ENCODE assay signal across 1 cellular context in the genomic region with DNA sequence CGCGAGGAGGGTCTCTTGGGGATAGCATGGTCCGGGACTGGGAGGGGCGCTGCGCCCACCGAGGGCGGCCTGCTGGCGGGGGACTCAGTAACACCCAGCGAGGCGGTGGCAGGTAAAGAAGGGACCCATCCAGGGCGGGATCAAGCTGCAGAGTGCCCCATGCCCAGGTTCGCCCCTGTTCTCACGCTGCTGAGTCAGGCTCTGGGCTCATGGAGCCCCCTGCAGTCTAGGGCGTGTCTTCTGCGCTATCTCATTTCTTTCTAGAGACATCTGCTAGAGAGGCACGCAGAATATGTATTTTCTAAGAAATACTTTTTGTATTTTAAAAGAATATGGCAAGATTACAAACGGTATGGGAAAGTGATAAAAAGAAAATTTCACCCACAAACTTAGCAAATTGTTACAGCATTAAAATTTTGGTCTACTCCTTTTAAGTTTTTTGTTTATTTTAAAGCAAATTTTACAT.
TF ChIP-seq lines count a peak whose summit lies in the region.

No MANE protein-coding gene starts in this region.

TF ChIP-seq in K562, 482 proteins besides CTCF, POLR2A, EP300 and RAD21 (continued from another document):
- no peak for TF ChIP-seq BCLAF1 (IDR thresholded peaks at IDR 0.05; ENCODE audit: borderline replicate concordance in 1 of 2, control insufficient read depth in 1 of 2, low read depth in 2 of 2, low read length in 1 of 2)
- TF ChIP-seq ZBTB7A (IDR thresholded peaks at IDR 0.05; ENCODE audit: borderline replicate concordance, control insufficient read depth, low read depth, low read length) = peak; percentile 45; the same call in 1 of the 2 replicates
- no peak for TF ChIP-seq FOXP4 (CRISPR knock-in tag; IDR thresholded peaks at IDR 0.05; ENCODE audit: borderline replicate concordance)
- TF ChIP-seq IFI16 (CRISPR knock-in tag; IDR thresholded peaks at IDR 0.05) = no peak
- TF ChIP-seq ZNF75A (CRISPR knock-in tag; IDR thresholded peaks at IDR 0.05) = no peak
- TF ChIP-seq ZBTB40 (IDR thresholded peaks at IDR 0.05) = no peak
- TF ChIP-seq ZBTB40 (CRISPR knock-in tag; IDR thresholded peaks at IDR 0.05) = no peak
- TF ChIP-seq ZBTB33 (CRISPR knock-in tag; IDR thresholded peaks at IDR 0.05) = no peak
- peak; percentile 30; the same call in 1 of the 2 replicates for TF ChIP-seq CXXC5 (CRISPR knock-in tag; IDR thresholded peaks at IDR 0.05)
- TF ChIP-seq ZNF592 (IDR thresholded peaks at IDR 0.05) = peak; percentile 69; the same call in 1 of the 2 replicates
- TF ChIP-seq SAP30 (IDR thresholded peaks at IDR 0.05; ENCODE audit: borderline replicate concordance, insufficient read depth, low read depth, low read length, poor library complexity, severe bottlenecking) = no peak
- TF ChIP-seq SMARCA4 (IDR thresholded peaks at IDR 0.05) = peak; percentile 81
- peak; percentile 84 for TF ChIP-seq STAT5A (IDR thresholded peaks at IDR 0.05; ENCODE audit: borderline replicate concordance, low read length)
- no peak for TF ChIP-seq ZEB2 (IDR thresholded peaks at IDR 0.05)
- no peak for TF ChIP-seq RBM39 (optimal IDR thresholded peaks at IDR 0.05; ENCODE audit: low read depth, low read length)
- no peak for TF ChIP-seq CBX3 (IDR thresholded peaks at IDR 0.05; ENCODE audit: borderline replicate concordance in 1 of 2, low read length in 2 of 2)
- no peak for TF ChIP-seq EHMT2 (IDR thresholded peaks at IDR 0.05)
- peak in 1 of 2 experiments; percentile 28; a peak in 1 of 4 replicates for TF ChIP-seq TRIM24 (IDR thresholded peaks at IDR 0.05)
- TF ChIP-seq MAFF (IDR thresholded peaks at IDR 0.05; ENCODE audit: low read length) = no peak
- no peak for TF ChIP-seq U2AF2 (optimal IDR thresholded peaks at IDR 0.05; ENCODE audit: low read depth, low read length)
- TF ChIP-seq TFAP4 (CRISPR knock-in tag; IDR thresholded peaks at IDR 0.05; ENCODE audit: borderline replicate concordance) = no peak
- TF ChIP-seq ARID1B (IDR thresholded peaks at IDR 0.05) = peak; percentile 85
- TF ChIP-seq HDGF (IDR thresholded peaks at IDR 0.05) = no peak
- peak; percentile 13; the same call in 1 of the 2 replicates for TF ChIP-seq CC2D1A (IDR thresholded peaks at IDR 0.05)
- no peak for TF ChIP-seq KAT7 (CRISPR knock-in tag; IDR thresholded peaks at IDR 0.05; ENCODE audit: borderline replicate concordance)
- TF ChIP-seq ZNF511 (CRISPR knock-in tag; IDR thresholded peaks at IDR 0.05) = no peak
